In the genomic region with DNA sequence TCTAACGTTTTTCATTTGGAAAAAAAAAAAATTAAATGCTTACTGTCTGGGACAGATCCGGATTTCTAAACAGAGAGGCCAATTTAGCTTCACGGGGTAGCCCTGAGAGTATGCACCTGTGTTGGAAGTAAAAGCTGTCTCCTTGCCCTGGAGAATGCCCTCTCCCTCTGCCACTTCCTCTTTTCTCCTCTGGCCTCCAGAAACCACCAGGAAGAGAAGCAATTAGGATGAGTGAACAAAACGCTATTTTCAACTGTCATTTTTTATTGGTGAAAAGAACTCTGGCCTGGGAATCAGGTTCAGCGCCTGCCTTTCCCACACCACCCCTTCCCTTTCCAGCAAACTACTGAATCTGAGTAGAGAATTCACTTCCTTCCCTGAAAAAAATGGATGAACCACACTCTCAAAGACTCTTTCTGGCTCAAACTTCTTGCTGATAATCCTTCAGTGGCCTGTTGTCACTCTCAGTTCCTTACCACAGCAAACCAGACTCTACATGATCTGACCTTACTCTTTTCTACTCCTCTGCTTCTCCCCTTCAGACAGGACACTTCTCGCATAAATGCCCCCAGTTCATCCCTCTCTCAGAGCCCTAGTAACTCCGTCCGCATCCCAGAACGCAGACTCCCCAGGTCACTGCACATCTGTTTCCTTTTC, we compare ENCODE assay signal across 10 cellular contexts. TPM values are rescaled to one million over a fixed set of nuclear protein-coding genes. Genes with fewer than 3 reads are reported as not detected.
DNase-seq lines count a peak whose midpoint lies in the region; ATAC-seq and TF ChIP-seq lines count a peak whose summit lies in the region.
"Had no signal": no experiment of that assay in that cellular context is flagged by ENCODE, and none has a peak within 500 bp of the region (broad histone marks: within the 10 kb centered on the region; RNA-seq: fewer than 3 reads in every experiment).

No MANE protein-coding gene starts in this region.

- no peak overlapping the region for H3K4me3 ChIP-seq in A673 (ENCODE audit: low read depth, low read length, poor library complexity, severe bottlenecking)
- no peak overlapping the region for H3K4me3 ChIP-seq in MG63
- no peak overlapping the region for H3K4me3 ChIP-seq in CD8-positive, alpha-beta memory T cell (ENCODE audit: low read length)

- no peaks in the 10 kb centered on the region for H3K9me3 Mint-ChIP-seq in activated B cell treated with CpG ODN at 0.5 μM for 24 hours
- no peaks in the 10 kb centered on the region for H3K9me3 Mint-ChIP-seq in memory B cell
- H3K9me3 Mint-ChIP-seq in CD8-positive, alpha-beta memory T cell, result peaks cover 0 to 5% (median 2%) of the 10 kb centered on the region in 5 donors

- H3K9me3 ChIP-seq in A673 (ENCODE audit: low read depth, low read length, poor library complexity, severe bottlenecking) (no peaks in the 10 kb centered on the region), MG63 (no peaks in the 10 kb centered on the region)
- H3K9me3 ChIP-seq in CD8-positive, alpha-beta memory T cell (ENCODE audit: low read length), result no peaks in the 10 kb centered on the region

- no peak for TF ChIP-seq CTCF in A673 (conservative IDR thresholded peaks at IDR 0.05; ENCODE audit: low read depth, low read length)
- TF ChIP-seq CTCF in activated B cell treated with CpG ODN at 0.5 μM for 24 hours (IDR thresholded peaks at IDR 0.05), result no peak

- H3K27me3 ChIP-seq in A673 (replicated peaks; ENCODE audit: insufficient read depth, low read depth, low read length, poor library complexity) (no peaks in the 10 kb centered on the region), MG63 (no peaks in the 10 kb centered on the region)
- no peaks in the 10 kb centered on the region for H3K27me3 ChIP-seq in CD8-positive, alpha-beta memory T cell (ENCODE audit: insufficient read depth, low read length, poor library complexity, severe bottlenecking)

- H3K27me3 Mint-ChIP-seq in activated B cell treated with CpG ODN at 0.5 μM for 24 hours (no peaks in the 10 kb centered on the region), memory B cell (no peaks in the 10 kb centered on the region)
- no peaks in the 10 kb centered on the region for H3K27me3 Mint-ChIP-seq in CD8-positive, alpha-beta memory T cell

- H3K27ac ChIP-seq in A673 (ENCODE audit: low read depth, low read length, poor library complexity, severe bottlenecking), result peak overlapping the region; percentile 44
- H3K27ac ChIP-seq in CD8-positive, alpha-beta memory T cell (ENCODE audit: low read depth, low read length), result no peak overlapping the region

- intact Hi-C loops in A673 (cut with micrococcal nuclease; ENCODE audit: unreplicated experiment), result no loop called here
- intact Hi-C loops in activated B cell treated with CpG ODN at 0.5 μM for 24 hours (cut with micrococcal nuclease), result no loop called here

- BruUV-seq in A673 (replicated peaks; lab: Mats Ljungman, UMichigan), result no TSS peak

- peak overlapping the region; percentile 4 for H3K4me3 Mint-ChIP-seq in activated B cell treated with CpG ODN at 0.5 μM for 24 hours
- no peak overlapping the region for H3K4me3 Mint-ChIP-seq in memory B cell
- H3K4me3 Mint-ChIP-seq in CD8-positive, alpha-beta memory T cell, result no peak overlapping the region

- ATAC-seq in GM21723 (IDR thresholded peaks at IDR 0.05; ENCODE audit: unreplicated experiment), result peak; percentile 56
- ATAC-seq in activated B cell treated with CpG ODN at 0.5 μM for 24 hours (ENCODE audit: low read depth), result no peak
- no peak for ATAC-seq in memory B cell (ENCODE audit: low read depth)
- ATAC-seq in HG03108 (IDR thresholded peaks at IDR 0.05; ENCODE audit: unreplicated experiment), result no peak
- no peak for ATAC-seq in GM18861 (IDR thresholded peaks at IDR 0.05; ENCODE audit: unreplicated experiment)

- H3K4me1 Mint-ChIP-seq in activated B cell treated with CpG ODN at 0.5 μM for 24 hours (peaks cover 68% of the 10 kb centered on the region), memory B cell (peaks cover 36% of the 10 kb centered on the region)
- H3K4me1 Mint-ChIP-seq in CD8-positive, alpha-beta memory T cell, result peaks cover 6 to 45% (median 17%) of the 10 kb centered on the region in 3 donors

- CTCF ChIA-PET in A673 (lab: Charles Lee) (no interaction called here), activated B cell treated with CpG ODN at 0.5 μM for 24 hours (lab: Charles Lee) (no interaction called here)
- CTCF ChIA-PET in CD8-positive, alpha-beta memory T cell (lab: Charles Lee), result no interaction called here

- DNase-seq in A673 (ENCODE audit: low spot score) (no peak), activated B cell treated with CpG ODN at 0.5 μM for 24 hours (no peak), memory B cell (ENCODE audit: low spot score in 2 of 2) (no peak), MG63 (no peak)
- no peak for DNase-seq in CD8-positive, alpha-beta memory T cell
- DNase-seq: activated effector memory CD4-positive, alpha-beta T cell treated with anti-CD3 and anti-CD28 coated beads, Interleukin-2, amount 50 U/mL, for 16 hours; DMS79 treated with DMSO at 0.1 percent for 48 hours had no signal

- H3K36me3 Mint-ChIP-seq in activated B cell treated with CpG ODN at 0.5 μM for 24 hours (ENCODE audit: low read depth), result peaks cover 14% of the 10 kb centered on the region
- H3K36me3 Mint-ChIP-seq in memory B cell, result peaks cover 7% of the 10 kb centered on the region
- peaks cover 0 to 4% (median 0%) of the 10 kb centered on the region in 3 donors for H3K36me3 Mint-ChIP-seq in CD8-positive, alpha-beta memory T cell

- POLR2A ChIA-PET in A673 (lab: Charles Lee; ENCODE audit: low non-redundant PET), result no interaction called here
- POLR2A ChIA-PET in activated B cell treated with CpG ODN at 0.5 μM for 24 hours (lab: Charles Lee), result interaction anchor here (2.1 kb wide), 1 partner anchor 29 kb away, joined by 13 read pairs; a partner anchor contains a TSS
- POLR2A ChIA-PET in CD8-positive, alpha-beta memory T cell (lab: Charles Lee), result no interaction called here

- H3K36me3 ChIP-seq in A673 (ENCODE audit: insufficient read depth, low read length, poor library complexity, severe bottlenecking) (no peaks in the 10 kb centered on the region), MG63 (peaks cover 26% of the 10 kb centered on the region)
- no peaks in the 10 kb centered on the region for H3K36me3 ChIP-seq in CD8-positive, alpha-beta memory T cell (ENCODE audit: insufficient read depth, low read length)

- peaks cover 57% of the 10 kb centered on the region for H3K4me1 ChIP-seq in A673 (ENCODE audit: insufficient read depth, low read length, poor library complexity, severe bottlenecking)
- peaks cover 59% of the 10 kb centered on the region for H3K4me1 ChIP-seq in CD8-positive, alpha-beta memory T cell (ENCODE audit: insufficient read depth, low read length)

- H3K27ac Mint-ChIP-seq in activated B cell treated with CpG ODN at 0.5 μM for 24 hours (peak overlapping the region; percentile 10), memory B cell (peak overlapping the region; percentile 30)
- peak overlapping the region in 3 of 8 donors; percentile 1 to 30 (median 24) for H3K27ac Mint-ChIP-seq in CD8-positive, alpha-beta memory T cell

RNA-seq across cellular contexts. Expression of a gene that starts 29.8 kb away (rescaled TPM):
- total RNA-seq in A673 (2021) (15.3 and 16.4 TPM in 2 replicates), activated B cell treated with CpG ODN at 0.5 μM for 24 hours (31.7 and 35.8 TPM in 2 replicates)
- total RNA-seq in MG63 (2014; rRNA removed; shearing (Covaris generic); ENCODE audit: low replicate concordance), result 6.0 and 7.2 TPM in 2 replicates
- total RNA-seq in CD8-positive, alpha-beta memory T cell, result 10 to 100 TPM in 1 of 2 experiments, 1 to 10 TPM in 1; 6.7 to 12.1 TPM
- 6.4 TPM for polyA plus RNA-seq in CD8-positive, alpha-beta memory T cell
